ENCODE assay signal across 8 cellular contexts in the genomic region with DNA sequence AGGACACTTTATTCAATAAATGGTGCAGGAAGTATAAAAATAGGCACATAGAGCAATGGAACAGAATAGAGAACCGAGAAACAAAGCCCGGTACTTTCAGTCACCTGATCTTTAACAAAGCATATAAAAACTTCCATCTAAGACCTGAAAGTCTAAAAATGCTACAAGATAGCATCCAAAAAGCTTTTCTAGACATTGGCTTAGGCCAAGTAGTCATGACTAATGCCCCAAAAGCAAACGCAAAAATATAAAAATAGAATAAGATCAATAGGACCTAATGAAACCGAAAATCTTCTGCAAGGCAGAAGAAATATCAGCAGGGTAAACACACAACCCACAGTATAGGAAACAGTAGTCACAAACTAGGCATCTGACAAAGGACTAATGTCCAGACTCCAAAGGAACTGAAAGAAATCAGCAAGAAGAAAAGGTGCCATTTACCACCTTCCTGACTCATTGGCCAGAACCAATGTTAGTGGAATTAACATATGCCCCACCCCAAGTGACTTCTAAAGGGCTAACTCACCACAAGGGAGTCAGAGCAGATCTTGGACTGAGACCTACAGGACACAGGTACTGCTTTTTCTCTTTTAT.
DNase-seq lines count a peak whose midpoint lies in the region; ATAC-seq and FAIRE-seq lines count a peak whose summit lies in the region.

No MANE protein-coding gene starts in this region.

- DNase-seq in medulla oblongata (ENCODE audit: extremely low spot score) (peak; percentile 42), AG08396 (ENCODE audit: low spot score) (no peak), NCI-H446 treated with DMSO at 0.1 percent for 48 hours (lab: John Stamatoyannopoulos, UW) (no peak), RCC 7860 (ENCODE audit: low spot score) (no peak)
- DNase-seq in effector CD4-positive, alpha-beta T cell, result no peak

- peak; percentile 81 for ATAC-seq in GM18517 (IDR thresholded peaks at IDR 0.05; ENCODE audit: unreplicated experiment)
- ATAC-seq in GM21528 (IDR thresholded peaks at IDR 0.05; ENCODE audit: low FRiP score, unreplicated experiment), result peak; percentile 74
- peak; percentile 68 for ATAC-seq in HG03565 (IDR thresholded peaks at IDR 0.05; ENCODE audit: unreplicated experiment)

- no peak for FAIRE-seq in RCC 7860 (lab: Jason Lieb, UNC)
